ENCODE assay signal across 9 cellular contexts in genomic region chr15:64622410-64623260, GRCh38.
DNase-seq lines count a peak whose midpoint lies in the region; ATAC-seq and TF ChIP-seq lines count a peak whose summit lies in the region.
"Had no signal": no experiment of that assay in that cellular context is flagged by ENCODE, and none has a peak within 500 bp of the region (broad histone marks: within the 10 kb centered on the region; RNA-seq: fewer than 3 reads in every experiment).

No MANE protein-coding gene starts in this region.

- peak overlapping the region; percentile 6 for H3K4me3 Mint-ChIP-seq in activated B cell treated with CpG ODN at 0.5 μM for 24 hours
- H3K4me3 Mint-ChIP-seq: neural crest cell had no signal

- POLR2A ChIA-PET in activated B cell treated with CpG ODN at 0.5 μM for 24 hours (lab: Charles Lee) = no interaction called here

- peak overlapping the region; percentile 82 for H3K27ac Mint-ChIP-seq in activated B cell treated with CpG ODN at 0.5 μM for 24 hours

- H3K27me3 Mint-ChIP-seq in activated B cell treated with CpG ODN at 0.5 μM for 24 hours = no peaks in the 10 kb centered on the region

- peaks cover 54% of the 10 kb centered on the region for H3K4me1 Mint-ChIP-seq in activated B cell treated with CpG ODN at 0.5 μM for 24 hours

- ATAC-seq in HG02571 (IDR thresholded peaks at IDR 0.05; ENCODE audit: unreplicated experiment) (peak; percentile 58), activated B cell treated with CpG ODN at 0.5 μM for 24 hours (ENCODE audit: low read depth) (peak; percentile 76), esophagus mucosa (peak; percentile 12), GM18873 (IDR thresholded peaks at IDR 0.05; ENCODE audit: low FRiP score, unreplicated experiment) (no peak)

- no peaks in the 10 kb centered on the region for H3K9me3 Mint-ChIP-seq in activated B cell treated with CpG ODN at 0.5 μM for 24 hours
- H3K9me3 Mint-ChIP-seq: neural crest cell had no signal

- no peak for TF ChIP-seq CTCF in activated B cell treated with CpG ODN at 0.5 μM for 24 hours (IDR thresholded peaks at IDR 0.05)

- DNase-seq in DMS79 (lab: John Stamatoyannopoulos, UW) (peak; percentile 13), activated B cell treated with CpG ODN at 0.5 μM for 24 hours (no peak), SHP77 (lab: John Stamatoyannopoulos, UW) (no peak), NCI-H1105 treated with DMSO at 0.1 percent for 48 hours (lab: John Stamatoyannopoulos, UW) (no peak), NCI-H1694 treated with DMSO at 0.1 percent for 48 hours (lab: John Stamatoyannopoulos, UW) (no peak)

- CTCF ChIA-PET in activated B cell treated with CpG ODN at 0.5 μM for 24 hours (lab: Charles Lee) = no interaction called here

- H3K36me3 Mint-ChIP-seq in activated B cell treated with CpG ODN at 0.5 μM for 24 hours (ENCODE audit: low read depth) = peaks cover 16% of the 10 kb centered on the region

- intact Hi-C loops in activated B cell treated with CpG ODN at 0.5 μM for 24 hours (cut with micrococcal nuclease) = loop anchor here (10.0 kb wide), 1 partner anchor 118 kb away; no protein-coding TSS in a partner anchor
